In genomic region chr1:242129103-242129502, GRCh38 we compare ENCODE assay signal across 9 cellular contexts.
A peak's percentile ranks its signal among the peaks of the same experiment; 100 is the strongest.
DNase-seq lines count a peak whose midpoint lies in the region; ATAC-seq and TF ChIP-seq lines count a peak whose summit lies in the region.
"Had no signal": no experiment of that assay in that cellular context is flagged by ENCODE, and none has a peak within 500 bp of the region (broad histone marks: within the 10 kb centered on the region; RNA-seq: fewer than 3 reads in every experiment).

No MANE protein-coding gene starts in this region.

- no peaks in the 10 kb centered on the region for H3K9me3 ChIP-seq in GM23248 (ENCODE audit: low read depth)
- peaks cover 4% of the 10 kb centered on the region for H3K9me3 ChIP-seq in adipocyte (ENCODE audit: control insufficient read depth, low read length)
- H3K9me3 ChIP-seq in uterus: no peaks in the 10 kb centered on the region

- TF ChIP-seq POLR2A in uterus (IDR thresholded peaks at IDR 0.05): no peak

- H3K27me3 Mint-ChIP-seq in activated T-cell treated with anti-CD3 and anti-CD28 coated beads, Interleukin-2, amount 50 U/mL, for 4 hours (ENCODE audit: low read depth): no peaks in the 10 kb centered on the region

- intact Hi-C loops in uterus (cut with DNase I; ENCODE audit: low total_unique reads): no loop called here

- no peak for TF ChIP-seq CTCF in uterus (IDR thresholded peaks at IDR 0.05)

- DNase-seq in AML-193 (lab: John Stamatoyannopoulos, UW): peak; percentile 19 to 28
- DNase-seq in GM23248: peak; percentile 23
- peak; percentile 76 for DNase-seq in MV-4-11 (lab: John Stamatoyannopoulos, UW)
- DNase-seq in adipocyte (ENCODE audit: low read depth): peak; percentile 4
- no peak for DNase-seq in uterus
- no peak for DNase-seq in activated T-cell treated with anti-CD3 and anti-CD28 coated beads, Interleukin-2, amount 50 U/mL, for 4 hours
- no peak for DNase-seq in stimulated activated CD4-positive, alpha-beta T cell treated with anti-CD3 and anti-CD28 coated beads, Interleukin-1b, Interleukin-23, amount 100 ng/mL, for 48 hours
- DNase-seq in cortex of kidney (lab: John Stamatoyannopoulos, UW): no peak

- no peaks in the 10 kb centered on the region for H3K9me2 ChIP-seq in GM23248 (ENCODE audit: insufficient read depth)

- H3K4me2 ChIP-seq in GM23248 (ENCODE audit: unreplicated experiment): no peak overlapping the region

- no peak overlapping the region for H3K27ac ChIP-seq in GM23248
- no peak overlapping the region for H3K27ac ChIP-seq in uterus

- H3K4me1 ChIP-seq in GM23248 (ENCODE audit: insufficient read depth): no peaks in the 10 kb centered on the region
- H3K4me1 ChIP-seq in adipocyte (ENCODE audit: control insufficient read depth, insufficient read depth, low read length): no peaks in the 10 kb centered on the region
- no peaks in the 10 kb centered on the region for H3K4me1 ChIP-seq in uterus

- H3K36me3 ChIP-seq in GM23248 (ENCODE audit: low read depth) (no peaks in the 10 kb centered on the region), adipocyte (ENCODE audit: control insufficient read depth, insufficient read depth, low read length, severe bottlenecking) (no peaks in the 10 kb centered on the region), uterus (no peaks in the 10 kb centered on the region)

- H3F3A ChIP-seq in GM23248 (ENCODE audit: insufficient read depth): no peaks in the 10 kb centered on the region

- 54 to 58% methylated on average over 6 of the region's 6 CpGs for WGBS in GM23248 (ENCODE audit: low coverage in 1 of 2, low lambda C conversion rate in 2 of 2, missing lambda C conversion rate in 2 of 2), 2 experiments

- no peak overlapping the region for H2AFZ ChIP-seq in GM23248

- H3K4me3 Mint-ChIP-seq in activated T-cell treated with anti-CD3 and anti-CD28 coated beads, Interleukin-2, amount 50 U/mL, for 4 hours: no peak overlapping the region
- H3K4me3 Mint-ChIP-seq: T-helper 1 cell treated with Interleukin-12 subunit alpha and Interleukin-12 subunit beta and Interleukin-4 antibody, amounts not matched to agents 30 μg/mL and 1 μg/mL, for 36 hours had no signal

- no peak overlapping the region for H3K9ac ChIP-seq in GM23248
- no peak overlapping the region for H3K9ac ChIP-seq in adipocyte (ENCODE audit: low read length)

- no peaks in the 10 kb centered on the region for H4K20me1 ChIP-seq in GM23248 (ENCODE audit: insufficient read depth)

- H3K36me3 Mint-ChIP-seq in activated T-cell treated with anti-CD3 and anti-CD28 coated beads, Interleukin-2, amount 50 U/mL, for 4 hours (ENCODE audit: insufficient read depth): no peaks in the 10 kb centered on the region

- ATAC-seq in activated T-cell treated with anti-CD3 and anti-CD28 coated beads, Interleukin-2, amount 50 U/mL, for 4 hours: no peak

- H3K4me1 Mint-ChIP-seq in activated T-cell treated with anti-CD3 and anti-CD28 coated beads, Interleukin-2, amount 50 U/mL, for 4 hours (ENCODE audit: low read depth): no peaks in the 10 kb centered on the region

- in situ Hi-C loops in GM23248 (cut with MboI): no loop called here

- H3K79me2 ChIP-seq in GM23248 (ENCODE audit: insufficient read depth): no peaks in the 10 kb centered on the region

- H3K27me3 ChIP-seq in GM23248 (replicated peaks; ENCODE audit: insufficient read depth) (no peaks in the 10 kb centered on the region), adipocyte (replicated peaks; ENCODE audit: control insufficient read depth, insufficient read depth, low read length) (no peaks in the 10 kb centered on the region), uterus (no peaks in the 10 kb centered on the region)

- H3K4me3 ChIP-seq in GM23248 (no peak overlapping the region), adipocyte (ENCODE audit: low read length) (no peak overlapping the region), uterus (no peak overlapping the region)

- peaks cover 6% of the 10 kb centered on the region for H3K9me3 Mint-ChIP-seq in activated T-cell treated with anti-CD3 and anti-CD28 coated beads, Interleukin-2, amount 50 U/mL, for 4 hours
- H3K9me3 Mint-ChIP-seq: T-helper 1 cell treated with Interleukin-12 subunit alpha and Interleukin-12 subunit beta and Interleukin-4 antibody, amounts not matched to agents 30 μg/mL and 1 μg/mL, for 36 hours had no signal

Comparison
In these comparisons a context has a peak if more than half of its experiments do, and no peak if none do; other contexts are left out.
1. DNase-seq: peak in AML-193 (2 of 2), GM23248 (single experiment), MV-4-11 (single experiment) and adipocyte (single experiment); none in uterus (0 of 2), activated T-cell treated with anti-CD3 and anti-CD28 coated beads, Interleukin-2, amount 50 U/mL, for 4 hours (single experiment), stimulated activated CD4-positive, alpha-beta T cell treated with anti-CD3 and anti-CD28 coated beads, Interleukin-1b, Interleukin-23, amount 100 ng/mL, for 48 hours (single experiment) and cortex of kidney (single experiment).